In the genomic region with DNA sequence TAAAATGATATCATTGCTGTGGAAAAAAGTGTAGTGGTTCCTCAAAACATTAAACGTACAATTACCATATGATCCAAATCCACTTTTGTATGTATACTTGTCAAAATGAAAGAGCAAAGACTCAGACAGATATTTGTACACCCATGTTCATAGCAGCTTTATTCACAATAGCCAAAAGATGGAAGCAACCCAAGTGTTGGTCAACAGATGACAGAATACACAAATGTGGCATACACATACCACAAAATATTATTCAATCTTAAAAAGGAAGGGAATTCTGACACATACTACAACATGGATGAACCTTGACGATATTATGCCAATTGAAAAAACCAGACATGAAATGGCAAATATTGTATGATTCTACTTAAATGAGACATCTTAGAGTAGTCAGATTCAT, we compare ENCODE assay signal across 38 cellular contexts.
"Had no signal": no experiment of that assay in that cellular context is flagged by ENCODE, and none has a peak within 500 bp of the region (broad histone marks: within the 10 kb centered on the region; RNA-seq: fewer than 3 reads in every experiment).

No MANE protein-coding gene starts in this region.

- H3K4me3 Mint-ChIP-seq: activated B cell treated with CpG ODN at 0.5 μM for 24 hours; activated CD4-positive, alpha-beta memory T cell treated with anti-CD3 and anti-CD28 coated beads for 36 hours; activated CD4-positive, alpha-beta T cell treated with anti-CD3 and anti-CD28 coated beads, Interleukin-2, amount 10 ng/mL, durations not matched to agents 24 days and 14 days; activated CD8-positive, alpha-beta T cell treated with anti-CD3 and anti-CD28 coated beads for 36 hours; activated naive CD4-positive, alpha-beta T cell treated with anti-CD3 and anti-CD28 coated beads for 36 hours; activated naive CD8-positive, alpha-beta T cell treated with anti-CD3 and anti-CD28 coated beads for 36 hours; activated T-cell treated with anti-CD3 and anti-CD28 coated beads, Interleukin-2, amount 50 U/mL, for 4 hours; activated T-cell treated with anti-CD3 and anti-CD28 coated beads, Interleukin-2, amount 50 U/mL, for 72 hours; activated T-helper 1 cell treated with anti-CD3 and anti-CD28 coated beads, Interleukin-12 subunit alpha, Interleukin-12 subunit beta, Interleukin-2, Interleukin-4 antibody, amounts not matched to agents 30 ng/mL and 10 ng/mL and 1 ng/mL, durations not matched to agents 14 hours and 24 hours and 36 hours; activated T-helper 17 cell treated with anti-CD3 and anti-CD28 coated beads, Interleukin-2, amount 50 U/mL, for 72 hours; brain; central memory CD8-positive, alpha-beta T cell; T-helper 1 cell treated with Interleukin-12 subunit alpha and Interleukin-12 subunit beta and Interleukin-4 antibody, amounts not matched to agents 30 μg/mL and 1 μg/mL, for 36 hours; T-helper 2 cell treated with Interferon-gamma antibody and Interleukin-4, amounts not matched to agents 5 μg/mL and 100 μg/mL, for 36 hours had no signal

- H3K27ac ChIP-seq: adrenal gland, cardiac muscle cell, VCaP had no signal

- H3K27ac Mint-ChIP-seq: activated B cell treated with CpG ODN at 0.5 μM for 24 hours; activated CD4-positive, alpha-beta memory T cell treated with anti-CD3 and anti-CD28 coated beads for 36 hours; activated CD4-positive, alpha-beta T cell treated with anti-CD3 and anti-CD28 coated beads, Interleukin-2, amount 10 ng/mL, durations not matched to agents 24 days and 14 days; activated CD8-positive, alpha-beta T cell treated with anti-CD3 and anti-CD28 coated beads for 36 hours; activated naive CD4-positive, alpha-beta T cell treated with anti-CD3 and anti-CD28 coated beads for 36 hours; activated naive CD4-positive, alpha-beta T cell treated with anti-CD3 and anti-CD28 coated beads, Interleukin-2, amount 50 U/mL, for 72 hours; activated naive CD8-positive, alpha-beta T cell treated with anti-CD3 and anti-CD28 coated beads for 36 hours; activated T-cell treated with anti-CD3 and anti-CD28 coated beads, Interleukin-2, amount 50 U/mL, for 72 hours; activated T-helper 1 cell treated with anti-CD3 and anti-CD28 coated beads, Interleukin-12 subunit alpha, Interleukin-12 subunit beta, Interleukin-2, Interleukin-4 antibody, amounts not matched to agents 30 ng/mL and 10 ng/mL and 1 ng/mL, durations not matched to agents 14 hours and 24 hours and 36 hours; activated T-helper 17 cell treated with anti-CD3 and anti-CD28 coated beads, Interleukin-2, amount 50 U/mL, for 72 hours; brain; T-helper 1 cell treated with Interleukin-12 subunit alpha and Interleukin-12 subunit beta and Interleukin-4 antibody, amounts not matched to agents 30 μg/mL and 1 μg/mL, for 36 hours; T-helper 2 cell treated with Interferon-gamma antibody and Interleukin-4, amounts not matched to agents 5 μg/mL and 100 μg/mL, for 36 hours had no signal

- ATAC-seq: activated CD8-positive, alpha-beta T cell treated with anti-CD3 and anti-CD28 coated beads for 36 hours; activated naive CD4-positive, alpha-beta T cell treated with anti-CD3 and anti-CD28 coated beads, Interleukin-2, amount 50 U/mL, for 72 hours; activated T-cell treated with anti-CD3 and anti-CD28 coated beads, Interleukin-2, amount 50 U/mL, for 4 hours; activated T-cell treated with anti-CD3 and anti-CD28 coated beads, Interleukin-2, amount 50 U/mL, for 72 hours; activated T-helper 17 cell treated with anti-CD3 and anti-CD28 coated beads, Interleukin-2, amount 50 U/mL, for 72 hours had no signal

- H3K4me1 Mint-ChIP-seq: activated B cell treated with CpG ODN at 0.5 μM for 24 hours; activated CD4-positive, alpha-beta T cell treated with anti-CD3 and anti-CD28 coated beads, Interleukin-2, amount 10 ng/mL, durations not matched to agents 24 days and 14 days; activated naive CD8-positive, alpha-beta T cell treated with anti-CD3 and anti-CD28 coated beads for 36 hours; activated T-helper 17 cell treated with anti-CD3 and anti-CD28 coated beads, Interleukin-2, amount 50 U/mL, for 72 hours; central memory CD8-positive, alpha-beta T cell had no signal

- H3K27me3 Mint-ChIP-seq: activated B cell treated with CpG ODN at 0.5 μM for 24 hours; activated CD4-positive, alpha-beta memory T cell treated with anti-CD3 and anti-CD28 coated beads for 36 hours; activated CD4-positive, alpha-beta T cell treated with anti-CD3 and anti-CD28 coated beads, Interleukin-2, amount 10 ng/mL, durations not matched to agents 24 days and 14 days; activated CD8-positive, alpha-beta T cell treated with anti-CD3 and anti-CD28 coated beads for 36 hours; central memory CD8-positive, alpha-beta T cell had no signal

- H3K9me3 Mint-ChIP-seq: activated B cell treated with CpG ODN at 0.5 μM for 24 hours; activated CD4-positive, alpha-beta memory T cell treated with anti-CD3 and anti-CD28 coated beads for 36 hours; activated CD4-positive, alpha-beta T cell treated with anti-CD3 and anti-CD28 coated beads, Interleukin-2, amount 10 ng/mL, durations not matched to agents 24 days and 14 days; activated CD8-positive, alpha-beta T cell treated with anti-CD3 and anti-CD28 coated beads for 36 hours; activated naive CD4-positive, alpha-beta T cell treated with anti-CD3 and anti-CD28 coated beads for 36 hours; activated naive CD4-positive, alpha-beta T cell treated with anti-CD3 and anti-CD28 coated beads, Interleukin-2, amount 50 U/mL, for 72 hours; activated naive CD8-positive, alpha-beta T cell treated with anti-CD3 and anti-CD28 coated beads for 36 hours; brain; T-helper 2 cell treated with Interferon-gamma antibody and Interleukin-4, amounts not matched to agents 5 μg/mL and 100 μg/mL, for 36 hours had no signal

- H3K36me3 Mint-ChIP-seq: activated CD4-positive, alpha-beta memory T cell treated with anti-CD3 and anti-CD28 coated beads for 36 hours; activated naive CD4-positive, alpha-beta T cell treated with anti-CD3 and anti-CD28 coated beads, Interleukin-2, amount 50 U/mL, for 72 hours; activated naive CD8-positive, alpha-beta T cell treated with anti-CD3 and anti-CD28 coated beads for 36 hours; brain had no signal

- H3K27me3 ChIP-seq: adrenal gland, cardiac muscle cell had no signal

- H3K36me3 ChIP-seq: adrenal gland, cardiac muscle cell had no signal

- H3K4me3 ChIP-seq: adrenal gland, cardiac muscle cell had no signal

- H3K4me1 ChIP-seq: adrenal gland had no signal

- DNase-seq: activated B cell treated with CpG ODN at 0.5 μM for 24 hours; activated CD4-positive, alpha-beta memory T cell treated with anti-CD3 and anti-CD28 coated beads for 36 hours; activated CD4-positive, alpha-beta T cell treated with anti-CD3 and anti-CD28 coated beads for 4 hours; activated CD4-positive, alpha-beta T cell treated with anti-CD3 and anti-CD28 coated beads, Interleukin-2, amount 10 ng/mL, durations not matched to agents 24 days and 14 days; activated CD4-positive, alpha-beta T cell treated with anti-CD3 and anti-CD28 coated beads, Interleukin-2, amount 50 U/mL, for 1 hour; activated CD4-positive, alpha-beta T cell treated with anti-CD3 and anti-CD28 coated beads, Interleukin-2, amount 50 U/mL, for 4 hours; activated CD4-positive, CD25-positive, alpha-beta regulatory T cell treated with anti-CD3 and anti-CD28 coated beads, Interleukin-2, amount 50 U/mL, for 72 hours; activated CD8-positive, alpha-beta memory T cell treated with anti-CD3 and anti-CD28 coated beads, Interleukin-2, amount 50 U/mL, for 4 hours; activated CD8-positive, alpha-beta T cell treated with anti-CD3 and anti-CD28 coated beads for 36 hours; activated effector memory CD4-positive, alpha-beta T cell treated with anti-CD3 and anti-CD28 coated beads, Interleukin-2, amount 50 U/mL, for 16 hours; activated gamma-delta T cell treated with Interleukin-2 at 50 U/mL for 16 hours; activated naive CD4-positive, alpha-beta T cell; activated naive CD4-positive, alpha-beta T cell treated with anti-CD3 and anti-CD28 coated beads for 36 hours; activated naive CD4-positive, alpha-beta T cell treated with anti-CD3 and anti-CD28 coated beads, Interleukin-2, amount 50 U/mL, for 16 hours; activated naive CD8-positive, alpha-beta T cell treated with anti-CD3 and anti-CD28 coated beads for 36 hours; activated T-cell treated with anti-CD3 and anti-CD28 coated beads for 4 hours; activated T-cell treated with anti-CD3 and anti-CD28 coated beads, Interleukin-2, amount 50 U/mL, for 1 hour; activated T-cell treated with anti-CD3 and anti-CD28 coated beads, Interleukin-2, amount 50 U/mL, for 4 hours; activated T-cell treated with anti-CD3 and anti-CD28 coated beads, Interleukin-2, amount 50 U/mL, for 72 hours; adrenal gland; amniotic stem cell; aorta; caudate nucleus; cerebellar nuclear complex; T-helper 1 cell; T-helper 2 cell; T-helper 9 cell had no signal

- FAIRE-seq: bronchial epithelial cell, TTC549 had no signal

- H3K9me3 ChIP-seq: adrenal gland had no signal
